ENCODE assay signal across 1 cellular context in the genomic region with DNA sequence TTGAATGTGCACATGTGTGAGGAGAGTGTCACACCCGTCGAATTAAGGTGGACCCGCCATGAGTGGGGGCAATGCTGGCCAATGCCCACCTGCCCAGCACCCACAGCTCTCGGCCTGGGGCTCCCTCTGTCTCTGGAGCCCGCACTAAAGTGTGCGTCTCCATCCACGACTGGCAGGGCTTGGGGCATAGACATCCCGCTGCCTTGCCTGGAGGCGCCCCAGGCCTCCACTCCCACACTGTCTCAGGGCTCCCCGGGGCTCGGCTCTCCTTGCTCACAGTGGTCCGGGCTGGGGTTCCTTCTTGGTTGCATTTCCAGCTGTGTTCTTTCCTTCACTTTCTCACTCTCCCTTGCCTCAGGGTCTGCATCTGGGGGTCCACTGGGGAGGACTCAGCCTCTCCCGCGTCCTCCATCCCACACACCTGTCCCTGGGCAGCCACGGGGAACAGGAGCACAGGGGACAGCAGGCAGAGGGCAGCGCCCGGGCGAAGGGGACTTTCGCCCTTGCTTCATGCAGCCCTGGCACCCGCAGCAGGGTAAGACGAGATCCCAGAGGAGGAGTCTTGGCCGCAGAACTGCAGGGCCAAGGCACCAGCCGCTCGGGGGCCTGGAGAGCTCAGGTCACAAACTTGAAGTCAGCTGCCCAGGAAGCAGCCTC.
TF ChIP-seq lines count a peak whose summit lies in the region.

No MANE protein-coding gene starts in this region.

TF ChIP-seq in K562, 482 proteins besides CTCF, POLR2A, EP300 and RAD21 (continued from another document):
- TF ChIP-seq, protein P1, sequence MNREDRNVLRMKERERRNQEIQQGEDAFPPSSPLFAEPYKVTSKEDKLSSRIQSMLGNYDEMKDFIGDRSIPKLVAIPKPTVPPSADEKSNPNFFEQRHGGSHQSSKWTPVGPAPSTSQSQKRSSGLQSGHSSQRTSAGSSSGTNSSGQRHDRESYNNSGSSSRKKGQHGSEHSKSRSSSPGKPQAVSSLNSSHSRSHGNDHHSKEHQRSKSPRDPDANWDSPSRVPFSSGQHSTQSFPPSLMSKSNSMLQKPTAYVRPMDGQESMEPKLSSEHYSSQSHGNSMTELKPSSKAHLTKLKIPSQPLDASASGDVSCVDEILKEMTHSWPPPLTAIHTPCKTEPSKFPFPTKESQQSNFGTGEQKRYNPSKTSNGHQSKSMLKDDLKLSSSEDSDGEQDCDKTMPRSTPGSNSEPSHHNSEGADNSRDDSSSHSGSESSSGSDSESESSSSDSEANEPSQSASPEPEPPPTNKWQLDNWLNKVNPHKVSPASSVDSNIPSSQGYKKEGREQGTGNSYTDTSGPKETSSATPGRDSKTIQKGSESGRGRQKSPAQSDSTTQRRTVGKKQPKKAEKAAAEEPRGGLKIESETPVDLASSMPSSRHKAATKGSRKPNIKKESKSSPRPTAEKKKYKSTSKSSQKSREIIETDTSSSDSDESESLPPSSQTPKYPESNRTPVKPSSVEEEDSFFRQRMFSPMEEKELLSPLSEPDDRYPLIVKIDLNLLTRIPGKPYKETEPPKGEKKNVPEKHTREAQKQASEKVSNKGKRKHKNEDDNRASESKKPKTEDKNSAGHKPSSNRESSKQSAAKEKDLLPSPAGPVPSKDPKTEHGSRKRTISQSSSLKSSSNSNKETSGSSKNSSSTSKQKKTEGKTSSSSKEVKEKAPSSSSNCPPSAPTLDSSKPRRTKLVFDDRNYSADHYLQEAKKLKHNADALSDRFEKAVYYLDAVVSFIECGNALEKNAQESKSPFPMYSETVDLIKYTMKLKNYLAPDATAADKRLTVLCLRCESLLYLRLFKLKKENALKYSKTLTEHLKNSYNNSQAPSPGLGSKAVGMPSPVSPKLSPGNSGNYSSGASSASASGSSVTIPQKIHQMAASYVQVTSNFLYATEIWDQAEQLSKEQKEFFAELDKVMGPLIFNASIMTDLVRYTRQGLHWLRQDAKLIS (CRISPR knock-in tag; IDR thresholded peaks at IDR 0.05): no peak
- TF ChIP-seq KHSRP (IDR thresholded peaks at IDR 0.05): no peak
- TF ChIP-seq SIN3B (IDR thresholded peaks at IDR 0.05; ENCODE audit: low read depth): peak; percentile 17; the same call in 1 of the 2 replicates
- no peak for TF ChIP-seq RCOR1 (IDR thresholded peaks at IDR 0.05; ENCODE audit: borderline replicate concordance in 1 of 2, low read depth in 2 of 2, low read length in 2 of 2)
- TF ChIP-seq, protein P2, sequence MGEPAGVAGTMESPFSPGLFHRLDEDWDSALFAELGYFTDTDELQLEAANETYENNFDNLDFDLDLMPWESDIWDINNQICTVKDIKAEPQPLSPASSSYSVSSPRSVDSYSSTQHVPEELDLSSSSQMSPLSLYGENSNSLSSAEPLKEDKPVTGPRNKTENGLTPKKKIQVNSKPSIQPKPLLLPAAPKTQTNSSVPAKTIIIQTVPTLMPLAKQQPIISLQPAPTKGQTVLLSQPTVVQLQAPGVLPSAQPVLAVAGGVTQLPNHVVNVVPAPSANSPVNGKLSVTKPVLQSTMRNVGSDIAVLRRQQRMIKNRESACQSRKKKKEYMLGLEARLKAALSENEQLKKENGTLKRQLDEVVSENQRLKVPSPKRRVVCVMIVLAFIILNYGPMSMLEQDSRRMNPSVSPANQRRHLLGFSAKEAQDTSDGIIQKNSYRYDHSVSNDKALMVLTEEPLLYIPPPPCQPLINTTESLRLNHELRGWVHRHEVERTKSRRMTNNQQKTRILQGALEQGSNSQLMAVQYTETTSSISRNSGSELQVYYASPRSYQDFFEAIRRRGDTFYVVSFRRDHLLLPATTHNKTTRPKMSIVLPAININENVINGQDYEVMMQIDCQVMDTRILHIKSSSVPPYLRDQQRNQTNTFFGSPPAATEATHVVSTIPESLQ (CRISPR knock-in tag; IDR thresholded peaks at IDR 0.05): no peak
- TF ChIP-seq CBX2 (IDR thresholded peaks at IDR 0.05; ENCODE audit: insufficient read depth, low read length, poor library complexity, severe bottlenecking): no peak
- no peak for TF ChIP-seq ZNF282 (CRISPR knock-in tag; IDR thresholded peaks at IDR 0.05)
- peak; percentile 23 for TF ChIP-seq KDM5B (IDR thresholded peaks at IDR 0.05; ENCODE audit: insufficient replicate concordance, low read depth, low read length)
- peak; percentile 67 for TF ChIP-seq FIP1L1 (IDR thresholded peaks at IDR 0.05; ENCODE audit: low read depth, low read length, poor library complexity, severe bottlenecking)
- TF ChIP-seq MIER1 (IDR thresholded peaks at IDR 0.05; ENCODE audit: low read depth): no peak
- TF ChIP-seq KAT2B (IDR thresholded peaks at IDR 0.05; ENCODE audit: low read depth, low read length): no peak
- no peak for TF ChIP-seq ARID2 (IDR thresholded peaks at IDR 0.05)
- TF ChIP-seq, protein P3, sequence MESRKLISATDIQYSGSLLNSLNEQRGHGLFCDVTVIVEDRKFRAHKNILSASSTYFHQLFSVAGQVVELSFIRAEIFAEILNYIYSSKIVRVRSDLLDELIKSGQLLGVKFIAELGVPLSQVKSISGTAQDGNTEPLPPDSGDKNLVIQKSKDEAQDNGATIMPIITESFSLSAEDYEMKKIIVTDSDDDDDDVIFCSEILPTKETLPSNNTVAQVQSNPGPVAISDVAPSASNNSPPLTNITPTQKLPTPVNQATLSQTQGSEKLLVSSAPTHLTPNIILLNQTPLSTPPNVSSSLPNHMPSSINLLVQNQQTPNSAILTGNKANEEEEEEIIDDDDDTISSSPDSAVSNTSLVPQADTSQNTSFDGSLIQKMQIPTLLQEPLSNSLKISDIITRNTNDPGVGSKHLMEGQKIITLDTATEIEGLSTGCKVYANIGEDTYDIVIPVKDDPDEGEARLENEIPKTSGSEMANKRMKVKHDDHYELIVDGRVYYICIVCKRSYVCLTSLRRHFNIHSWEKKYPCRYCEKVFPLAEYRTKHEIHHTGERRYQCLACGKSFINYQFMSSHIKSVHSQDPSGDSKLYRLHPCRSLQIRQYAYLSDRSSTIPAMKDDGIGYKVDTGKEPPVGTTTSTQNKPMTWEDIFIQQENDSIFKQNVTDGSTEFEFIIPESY (CRISPR knock-in tag; IDR thresholded peaks at IDR 0.05): peak; percentile 92
- peak; percentile 4; the same call in 1 of the 2 replicates for TF ChIP-seq NFIC (IDR thresholded peaks at IDR 0.05)
- TF ChIP-seq OTX1 (CRISPR knock-in tag; IDR thresholded peaks at IDR 0.05): no peak
- no peak for TF ChIP-seq ZNF253 (CRISPR knock-in tag; conservative IDR thresholded peaks at IDR 0.05)
- no peak for TF ChIP-seq EHMT2 (IDR thresholded peaks at IDR 0.05)
- no peak for TF ChIP-seq TAF7 (tag; IDR thresholded peaks at IDR 0.05)
- no peak for TF ChIP-seq PRPF4 (IDR thresholded peaks at IDR 0.05; ENCODE audit: insufficient read depth, low read depth, low read length, poor library complexity, severe bottlenecking)
- TF ChIP-seq HIVEP1 (CRISPR knock-in tag; IDR thresholded peaks at IDR 0.05): no peak
- TF ChIP-seq, protein P4, sequence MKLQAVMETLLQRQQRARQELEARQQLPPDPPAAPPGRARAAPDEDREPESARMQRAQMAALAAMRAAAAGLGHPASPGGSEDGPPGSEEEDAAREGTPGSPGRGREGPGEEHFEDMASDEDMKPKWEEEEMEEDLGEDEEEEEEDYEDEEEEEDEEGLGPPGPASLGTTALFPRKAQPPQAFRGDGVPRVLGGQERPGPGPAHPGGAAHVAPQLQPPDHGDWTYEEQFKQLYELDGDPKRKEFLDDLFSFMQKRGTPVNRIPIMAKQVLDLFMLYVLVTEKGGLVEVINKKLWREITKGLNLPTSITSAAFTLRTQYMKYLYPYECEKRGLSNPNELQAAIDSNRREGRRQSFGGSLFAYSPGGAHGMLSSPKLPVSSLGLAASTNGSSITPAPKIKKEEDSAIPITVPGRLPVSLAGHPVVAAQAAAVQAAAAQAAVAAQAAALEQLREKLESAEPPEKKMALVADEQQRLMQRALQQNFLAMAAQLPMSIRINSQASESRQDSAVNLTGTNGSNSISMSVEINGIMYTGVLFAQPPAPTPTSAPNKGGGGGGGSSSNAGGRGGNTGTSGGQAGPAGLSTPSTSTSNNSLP (IDR thresholded peaks at IDR 0.05; ENCODE audit: borderline replicate concordance, low read depth, low read length): no peak
- TF ChIP-seq, protein P5, sequence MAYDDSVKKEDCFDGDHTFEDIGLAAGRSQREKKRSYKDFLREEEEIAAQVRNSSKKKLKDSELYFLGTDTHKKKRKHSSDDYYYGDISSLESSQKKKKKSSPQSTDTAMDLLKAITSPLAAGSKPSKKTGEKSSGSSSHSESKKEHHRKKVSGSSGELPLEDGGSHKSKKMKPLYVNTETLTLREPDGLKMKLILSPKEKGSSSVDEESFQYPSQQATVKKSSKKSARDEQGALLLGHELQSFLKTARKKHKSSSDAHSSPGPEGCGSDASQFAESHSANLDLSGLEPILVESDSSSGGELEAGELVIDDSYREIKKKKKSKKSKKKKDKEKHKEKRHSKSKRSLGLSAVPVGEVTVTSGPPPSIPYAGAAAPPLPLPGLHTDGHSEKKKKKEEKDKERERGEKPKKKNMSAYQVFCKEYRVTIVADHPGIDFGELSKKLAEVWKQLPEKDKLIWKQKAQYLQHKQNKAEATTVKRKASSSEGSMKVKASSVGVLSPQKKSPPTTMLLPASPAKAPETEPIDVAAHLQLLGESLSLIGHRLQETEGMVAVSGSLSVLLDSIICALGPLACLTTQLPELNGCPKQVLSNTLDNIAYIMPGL (CRISPR knock-in tag; IDR thresholded peaks at IDR 0.05): 0 out of 2 replicates have a peak, but pooled peaks have one; percentile 37
- TF ChIP-seq ZNF324 (CRISPR knock-in tag; IDR thresholded peaks at IDR 0.05): no peak
- no peak for TF ChIP-seq ZNF444 (CRISPR knock-in tag; IDR thresholded peaks at IDR 0.05)
- TF ChIP-seq ZBTB1 (CRISPR knock-in tag; IDR thresholded peaks at IDR 0.05; ENCODE audit: borderline replicate concordance, low read depth): no peak
